In genomic region chr19:444677-445210, GRCh38 we compare ENCODE assay signal across 1 cellular context.
TF ChIP-seq lines count a peak whose summit lies in the region.

No MANE protein-coding gene starts in this region.

TF ChIP-seq in K562, 482 proteins besides CTCF, POLR2A, EP300 and RAD21:
- peak in 1 of 2 experiments; percentile 21 for TF ChIP-seq E2F6 (IDR thresholded peaks at IDR 0.05; ENCODE audit: borderline replicate concordance in 1 of 2, extremely low read depth in 1 of 2, insufficient read depth in 1 of 2, insufficient read length in 1 of 2, low read depth in 1 of 2, low read length in 1 of 2, poor library complexity in 1 of 2, severe bottlenecking in 1 of 2)
- TF ChIP-seq ZNF263 (CRISPR knock-in tag; IDR thresholded peaks at IDR 0.05; ENCODE audit: borderline replicate concordance) = 0 out of 2 replicates have a peak, but pooled peaks have one; percentile 14
- TF ChIP-seq THAP7 (CRISPR knock-in tag; IDR thresholded peaks at IDR 0.05) = no peak
- no peak for TF ChIP-seq ATF4 (CRISPR knock-in tag; IDR thresholded peaks at IDR 0.05)
- no peak for TF ChIP-seq E2F4 (CRISPR knock-in tag; IDR thresholded peaks at IDR 0.05; ENCODE audit: low read depth)
